Comparison of ENCODE assay signal across 8 cellular contexts in genomic region chr19:37931941-37932655, GRCh38. TPM values are rescaled to one million over a fixed set of nuclear protein-coding genes. Genes with fewer than 3 reads are reported as not detected.
DNase-seq lines count a peak whose midpoint lies in the region; ATAC-seq and TF ChIP-seq lines count a peak whose summit lies in the region.

No MANE protein-coding gene starts in this region.

- H3K9ac ChIP-seq in HUES6 (ENCODE audit: low read length) (peak overlapping the region; percentile 80), mucosa of rectum (ENCODE audit: low read depth in 1 of 2, low read length in 2 of 2) (peak overlapping the region; percentile 65 to 76)

- no peaks in the 10 kb centered on the region for H3K9me2 ChIP-seq in OCI-LY7 (ENCODE audit: insufficient read depth, low read length)

- H3K4me3 ChIP-seq in HUES6 (ENCODE audit: low read depth, low read length): peak overlapping the region; percentile 38
- H3K4me3 ChIP-seq in OCI-LY7 (ENCODE audit: low read depth, low read length, poor library complexity, severe bottlenecking): peak overlapping the region; percentile 65
- H3K4me3 ChIP-seq in esophagus squamous epithelium: peak overlapping the region; percentile 11 to 54 (median 32)
- peak overlapping the region; percentile 76 to 80 for H3K4me3 ChIP-seq in mucosa of rectum (ENCODE audit: low read length in 2 of 2)

- no peaks in the 10 kb centered on the region for H4K20me1 ChIP-seq in OCI-LY7 (ENCODE audit: insufficient read depth, low read length)

- WGBS in esophagus squamous epithelium, 2 donors: 8 to 26% methylated on average over 11 to 17 of the region's 29 CpGs

- peaks cover 11% of the 10 kb centered on the region for H3K36me3 ChIP-seq in HUES6 (ENCODE audit: control insufficient read depth, insufficient read depth, low read length)
- peaks cover 40% of the 10 kb centered on the region for H3K36me3 ChIP-seq in OCI-LY7 (ENCODE audit: insufficient read depth, low read length)
- H3K36me3 ChIP-seq in esophagus squamous epithelium: no peaks in the 10 kb centered on the region
- no peaks in the 10 kb centered on the region for H3K36me3 ChIP-seq in mucosa of rectum (ENCODE audit: control insufficient read depth in 2 of 2, insufficient read depth in 2 of 2, low read length in 2 of 2)

- peaks cover 25% of the 10 kb centered on the region for H3K9me3 ChIP-seq in HUES6 (ENCODE audit: control insufficient read depth, insufficient read depth, low read depth, low read length)
- peaks cover 27% of the 10 kb centered on the region; the same call in 1 of the 2 replicates for H3K9me3 ChIP-seq in OCI-LY7 (ENCODE audit: low read length)
- H3K9me3 ChIP-seq in esophagus squamous epithelium: peaks cover 0 to 6% (median 0%) of the 10 kb centered on the region in 3 donors
- no peaks in the 10 kb centered on the region for H3K9me3 ChIP-seq in mucosa of rectum (ENCODE audit: control insufficient read depth in 2 of 2, low read length in 2 of 2)
- H3K9me3 ChIP-seq in T-helper 17 cell (ENCODE audit: control insufficient read depth, low read length, poor library complexity, severe bottlenecking): no peaks in the 10 kb centered on the region

- TF ChIP-seq CTCF in OCI-LY7 (conservative IDR thresholded peaks at IDR 0.05; ENCODE audit: low read length): peak; percentile 31; the same call in 1 of the 2 replicates
- TF ChIP-seq CTCF in esophagus squamous epithelium (IDR thresholded peaks at IDR 0.05): peak in 1 of 6 experiments; percentile 1

- H2AFZ ChIP-seq in OCI-LY7 (ENCODE audit: low read length): peak overlapping the region; percentile 56; the same call in 1 of the 2 replicates

- intact Hi-C loops in OCI-LY7 (cut with micrococcal nuclease; ENCODE audit: unreplicated experiment): no loop called here
- intact Hi-C loops in esophagus squamous epithelium (cut with DNase I): no loop called here

- CTCF ChIA-PET in OCI-LY7 (lab: Charles Lee; ENCODE audit: unreplicated experiment): interaction anchor here (0.8 to 1.6 kb wide), 4 partner anchors 29 to 312 kb away, joined by 3 to 7 read pairs (median 4); no protein-coding TSS in a partner anchor

- TF ChIP-seq POLR2A in esophagus squamous epithelium (IDR thresholded peaks at IDR 0.05): no peak

- no peak overlapping the region for H3K27ac Mint-ChIP-seq in T-helper 17 cell

- no peaks in the 10 kb centered on the region for H3K27me3 Mint-ChIP-seq in T-helper 17 cell

- H3K4me1 Mint-ChIP-seq in T-helper 17 cell: peaks cover 11% of the 10 kb centered on the region

- H3K4me2 ChIP-seq in OCI-LY7 (ENCODE audit: low read length): peak overlapping the region; percentile 84

- H3K4me1 ChIP-seq in HUES6 (ENCODE audit: control insufficient read depth, insufficient read depth, low read length): peaks cover 45% of the 10 kb centered on the region
- peaks cover 68% of the 10 kb centered on the region for H3K4me1 ChIP-seq in OCI-LY7 (ENCODE audit: insufficient read depth, low read length, poor library complexity, severe bottlenecking)
- peaks cover 13 to 38% (median 19%) of the 10 kb centered on the region in 3 donors for H3K4me1 ChIP-seq in esophagus squamous epithelium
- peaks cover 37 to 72% of the 10 kb centered on the region in 2 donors for H3K4me1 ChIP-seq in mucosa of rectum (ENCODE audit: control insufficient read depth in 2 of 2, insufficient read depth in 2 of 2, low read length in 2 of 2)

- H3K27ac ChIP-seq in HUES6 (ENCODE audit: low read depth, low read length): peak overlapping the region; percentile 85
- peak overlapping the region; percentile 61 for H3K27ac ChIP-seq in OCI-LY7 (ENCODE audit: low read depth, low read length, poor library complexity, severe bottlenecking)
- peak overlapping the region; percentile 53 to 77 (median 72) for H3K27ac ChIP-seq in esophagus squamous epithelium
- H3K27ac ChIP-seq in mucosa of rectum (ENCODE audit: low read depth in 2 of 2, low read length in 2 of 2): peak overlapping the region; percentile 89 to 94

- no TSS peak for BruUV-seq in OCI-LY7 (replicated peaks; lab: Mats Ljungman, UMichigan)

- peak; percentile 44 for DNase-seq in SKM-1 treated with dmso at 0.1 percent for 144 hours (lab: John Stamatoyannopoulos, UW; ENCODE audit: unreplicated experiment)
- DNase-seq in SKM-1 (lab: John Stamatoyannopoulos, UW; ENCODE audit: unreplicated experiment): no peak
- DNase-seq in OCI-LY7 (ENCODE audit: low spot score): peak; percentile 60
- no peak for DNase-seq in esophagus squamous epithelium (lab: John Stamatoyannopoulos, UW)
- DNase-seq in T-helper 17 cell: no peak
- no peak for DNase-seq in T-helper 1 cell

- H3K27me3 ChIP-seq in HUES6 (ENCODE audit: control insufficient read depth, insufficient read depth, low read length) (no peaks in the 10 kb centered on the region), esophagus squamous epithelium (no peaks in the 10 kb centered on the region), mucosa of rectum (ENCODE audit: control insufficient read depth in 2 of 2, insufficient read depth in 2 of 2, low read length in 2 of 2) (no peaks in the 10 kb centered on the region)

- POLR2A ChIA-PET in OCI-LY7 (lab: Charles Lee): interaction anchor here (0.6 to 3.0 kb wide), 14 partner anchors 8 to 115 kb away, joined by 3 to 21 read pairs (median 6); partner anchors contain the start of genes SIPA1L3 and WDR87

- no peak for ATAC-seq in T-helper 17 cell

- H3K4me3 Mint-ChIP-seq in T-helper 17 cell: no peak overlapping the region

- H3K36me3 Mint-ChIP-seq in T-helper 17 cell (ENCODE audit: low read depth): peaks cover 3% of the 10 kb centered on the region

- H3K79me2 ChIP-seq in OCI-LY7 (ENCODE audit: insufficient read depth, low read depth, low read length): peaks cover 84% of the 10 kb centered on the region

RNA-seq across cellular contexts. Expression of gene SIPA1L3, which starts 25.1 kb away (rescaled TPM):
- total RNA-seq in OCI-LY7 (2014; rRNA removed; shearing (Covaris generic)): 21.2 and 36.3 TPM in 2 replicates
- total RNA-seq in OCI-LY7 (2022) (70.7 and 84.4 TPM in 2 replicates), esophagus squamous epithelium (10 to 100 TPM; 11.1 to 25.3 (median 14.5) TPM), T-helper 17 cell (10 to 100 TPM; 29.5 to 32.2 TPM)

RNA-seq across cellular contexts. Expression of gene WDR87, which starts 25.7 kb away (rescaled TPM):
- 0.08 TPM in 1 of 2 replicates, not detected in the other for total RNA-seq in OCI-LY7 (2014; rRNA removed; shearing (Covaris generic))
- total RNA-seq in OCI-LY7 (2022) (0.08 and 0.09 TPM in 2 replicates), esophagus squamous epithelium (not detected), T-helper 17 cell (not detected)

Comparison
In these comparisons a context has a peak if more than half of its experiments do, and no peak if none do; other contexts are left out.
1. DNase-seq: peak in SKM-1 treated with dmso at 0.1 percent for 144 hours (single experiment) and OCI-LY7 (single experiment); none in SKM-1 (single experiment), esophagus squamous epithelium (single experiment), T-helper 17 cell (0 of 3) and T-helper 1 cell (0 of 5).
2. Peak in every context shown above with its lines, with median percentiles within 50 percentile points of each other: H3K27ac ChIP-seq and H3K4me3 ChIP-seq.